Comparison of ENCODE assay signal across 23 cellular contexts in genomic region chr2:45104429-45104828, GRCh38.
"Had no signal": no experiment of that assay in that cellular context is flagged by ENCODE, and none has a peak within 500 bp of the region (broad histone marks: within the 10 kb centered on the region; RNA-seq: fewer than 3 reads in every experiment).

No MANE protein-coding gene starts in this region.

- ATAC-seq: gastrocnemius medialis; left ventricle myocardium superior; lower lobe of right lung; natural killer cell; psoas muscle; right cardiac atrium; stimulated activated effector memory CD8-positive, alpha-beta T cell treated with anti-CD3 and anti-CD28 coated beads, Interleukin-12 subunit alpha, Interleukin-12 subunit beta, amount 100 ng/mL, for 72 hours had no signal

- H3K27ac Mint-ChIP-seq: natural killer cell; stimulated activated effector memory CD8-positive, alpha-beta T cell treated with anti-CD3 and anti-CD28 coated beads, Interleukin-12 subunit alpha, Interleukin-12 subunit beta, amount 100 ng/mL, for 72 hours had no signal

- DNase-seq: dermis blood vessel endothelial cell; effector memory CD4-positive, alpha-beta T cell; erythroblast; foreskin fibroblast; gastrocnemius medialis; head of caudate nucleus; left ventricle myocardium superior; lower lobe of right lung; natural killer cell; occipital lobe; ovary; posterior cingulate gyrus; psoas muscle; right cardiac atrium; sigmoid colon; stimulated activated CD4-positive, alpha-beta T cell treated with anti-CD3 and anti-CD28 coated beads, Interleukin-2, amount 100 ng/mL, for 24 hours; stimulated activated CD4-positive, alpha-beta T cell treated with anti-CD3 and anti-CD28 coated beads, Interleukin-4, amount 100 ng/mL, for 24 hours; stimulated activated naive CD4-positive, alpha-beta T cell treated with Interleukin-2 at 50 U/mL for 16 hours; stomach; thyroid gland; trophoblast cell had no signal

- H3K27me3 ChIP-seq: gastrocnemius medialis, ovary, sigmoid colon, thyroid gland had no signal

- H3K27ac ChIP-seq: coronary artery, gastrocnemius medialis, lower lobe of right lung, ovary, psoas muscle, sigmoid colon, stomach, thyroid gland had no signal

- H3K9me3 Mint-ChIP-seq: stimulated activated effector memory CD8-positive, alpha-beta T cell treated with anti-CD3 and anti-CD28 coated beads, Interleukin-12 subunit alpha, Interleukin-12 subunit beta, amount 100 ng/mL, for 72 hours had no signal

- H3K4me1 Mint-ChIP-seq: natural killer cell; stimulated activated effector memory CD8-positive, alpha-beta T cell treated with anti-CD3 and anti-CD28 coated beads, Interleukin-12 subunit alpha, Interleukin-12 subunit beta, amount 100 ng/mL, for 72 hours had no signal

- H3K36me3 Mint-ChIP-seq: natural killer cell; stimulated activated effector memory CD8-positive, alpha-beta T cell treated with anti-CD3 and anti-CD28 coated beads, Interleukin-12 subunit alpha, Interleukin-12 subunit beta, amount 100 ng/mL, for 72 hours had no signal

- H3K4me3 ChIP-seq: coronary artery, gastrocnemius medialis, lower lobe of right lung, ovary, psoas muscle, sigmoid colon, stomach, thyroid gland had no signal

- H3K4me3 Mint-ChIP-seq: natural killer cell; stimulated activated effector memory CD8-positive, alpha-beta T cell treated with anti-CD3 and anti-CD28 coated beads, Interleukin-12 subunit alpha, Interleukin-12 subunit beta, amount 100 ng/mL, for 72 hours had no signal

- H3K36me3 ChIP-seq: gastrocnemius medialis, lower lobe of right lung, ovary, sigmoid colon, stomach, thyroid gland had no signal
